ENCODE assay signal across 1 cellular context in genomic region chr6:32178547-32179440, GRCh38.
A peak's percentile ranks its signal among the peaks of the same experiment; 100 is the strongest.
TF ChIP-seq lines count a peak whose summit lies in the region.

No MANE protein-coding gene starts in this region.

TF ChIP-seq in HepG2, 621 proteins besides CTCF, POLR2A, EP300 and RAD21 (continued from another document and continues in another):
- TF ChIP-seq ZNF407 (CRISPR knock-in tag; IDR thresholded peaks at IDR 0.05; ENCODE audit: not compliant biosample characterization) (no peak), ZNF44 (CRISPR knock-in tag; IDR thresholded peaks at IDR 0.05) (no peak), ZNF496 (CRISPR knock-in tag; IDR thresholded peaks at IDR 0.05; ENCODE audit: insufficient replicate concordance) (no peak), NCOA1 (CRISPR knock-in tag; IDR thresholded peaks at IDR 0.05) (no peak), CBX5 (CRISPR knock-in tag; IDR thresholded peaks at IDR 0.05; ENCODE audit: borderline replicate concordance) (no peak), ZNF710 (CRISPR knock-in tag; IDR thresholded peaks at IDR 0.05; ENCODE audit: borderline replicate concordance) (no peak), HNRNPUL1 (IDR thresholded peaks at IDR 0.05; ENCODE audit: low read depth, low read length) (no peak), NCOR1 (IDR thresholded peaks at IDR 0.05; ENCODE audit: borderline replicate concordance, low read length) (no peak), ZNF446 (CRISPR knock-in tag; IDR thresholded peaks at IDR 0.05) (no peak), ZFP82 (CRISPR knock-in tag; IDR thresholded peaks at IDR 0.05; ENCODE audit: borderline replicate concordance) (no peak), IKZF4 (CRISPR knock-in tag; IDR thresholded peaks at IDR 0.05; ENCODE audit: borderline replicate concordance, low read depth, not compliant biosample characterization) (no peak), ZNF343 (CRISPR knock-in tag; IDR thresholded peaks at IDR 0.05) (no peak), HOXA5 (CRISPR knock-in tag; IDR thresholded peaks at IDR 0.05) (no peak), RBM39 (IDR thresholded peaks at IDR 0.05; ENCODE audit: low read depth, low read length, poor library complexity, severe bottlenecking) (no peak), ZNF484 (CRISPR knock-in tag; IDR thresholded peaks at IDR 0.05; ENCODE audit: borderline replicate concordance, low read depth) (no peak), NFIB (CRISPR knock-in tag; IDR thresholded peaks at IDR 0.05; ENCODE audit: borderline replicate concordance) (no peak), CENPT (CRISPR knock-in tag; IDR thresholded peaks at IDR 0.05; ENCODE audit: low read depth) (no peak), DDIT3 (CRISPR knock-in tag; IDR thresholded peaks at IDR 0.05) (no peak), ZNF713 (CRISPR knock-in tag; IDR thresholded peaks at IDR 0.05) (no peak), ZBTB8A (CRISPR knock-in tag; IDR thresholded peaks at IDR 0.05; ENCODE audit: borderline replicate concordance, low read depth) (no peak), ATF4 (CRISPR knock-in tag; IDR thresholded peaks at IDR 0.05) (0 out of 4 replicates have a peak, but pooled peaks of 1 of the 2 experiments have one; percentile 27), TBX2 (CRISPR knock-in tag; IDR thresholded peaks at IDR 0.05; ENCODE audit: borderline replicate concordance) (no peak), PHF20 (CRISPR knock-in tag; IDR thresholded peaks at IDR 0.05) (no peak; the same call in 1 of the 2 replicates), NR3C1 (CRISPR knock-in tag; IDR thresholded peaks at IDR 0.05) (no peak), ZUFSP (CRISPR knock-in tag; IDR thresholded peaks at IDR 0.05; ENCODE audit: borderline replicate concordance) (no peak), RNF219 (CRISPR knock-in tag; IDR thresholded peaks at IDR 0.05) (no peak), EZH2 (conservative IDR thresholded peaks at IDR 0.05; ENCODE audit: low read depth, low read length) (no peak), GABPA (IDR thresholded peaks at IDR 0.05; ENCODE audit: low read depth, low read length) (no peak), GABPA (CRISPR knock-in tag; IDR thresholded peaks at IDR 0.05; ENCODE audit: low read depth) (no peak), ZNF224 (CRISPR knock-in tag; IDR thresholded peaks at IDR 0.05) (no peak), ZNF646 (CRISPR knock-in tag; IDR thresholded peaks at IDR 0.05) (no peak), KDM2A (CRISPR knock-in tag; IDR thresholded peaks at IDR 0.05; ENCODE audit: borderline replicate concordance, low read depth) (peak; percentile 48; the same call in 1 of the 2 replicates), ZNF10 (CRISPR knock-in tag; IDR thresholded peaks at IDR 0.05; ENCODE audit: borderline replicate concordance, low read depth) (no peak), ZNF605 (CRISPR knock-in tag; IDR thresholded peaks at IDR 0.05) (0 out of 2 replicates have a peak, but pooled peaks have one; percentile 8), KAT7 (CRISPR knock-in tag; IDR thresholded peaks at IDR 0.05; ENCODE audit: borderline replicate concordance) (peak; percentile 48; the same call in 1 of the 2 replicates)
